In genomic region chr12:46659032-46659703, GRCh38 we compare ENCODE assay signal across 10 cellular contexts.
A peak's percentile ranks its signal among the peaks of the same experiment; 100 is the strongest.
DNase-seq lines count a peak whose midpoint lies in the region; ATAC-seq and TF ChIP-seq lines count a peak whose summit lies in the region.
"Had no signal": no experiment of that assay in that cellular context is flagged by ENCODE, and none has a peak within 500 bp of the region (broad histone marks: within the 10 kb centered on the region; RNA-seq: fewer than 3 reads in every experiment).

No MANE protein-coding gene starts in this region.

- DNase-seq in ELF-1 (ENCODE audit: low read depth, low spot score) (peak; percentile 23), adipocyte (ENCODE audit: low read depth) (peak; percentile 39), left ventricle myocardium inferior (no peak), sigmoid colon (no peak), mucosa of gallbladder (ENCODE audit: low spot score) (no peak), NCI-H2107 (lab: John Stamatoyannopoulos, UW) (no peak)
- DNase-seq in activated naive CD4-positive, alpha-beta T cell (lab: John Stamatoyannopoulos, UW) = no peak
- DNase-seq: islet precursor cell; stimulated activated CD4-positive, alpha-beta T cell treated with anti-CD3 and anti-CD28 coated beads, Interleukin-15, amount 100 ng/mL, for 24 hours had no signal

- H3K27me3 ChIP-seq in adipocyte (replicated peaks; ENCODE audit: control insufficient read depth, insufficient read depth, low read length) = no peaks in the 10 kb centered on the region
- H3K27me3 ChIP-seq in left ventricle myocardium inferior (ENCODE audit: low read depth) = no peaks in the 10 kb centered on the region
- no peaks in the 10 kb centered on the region for H3K27me3 ChIP-seq in sigmoid colon

- peak overlapping the region; percentile 82 for H3K9ac ChIP-seq in adipocyte (ENCODE audit: low read length)

- TF ChIP-seq CTCF in left ventricle myocardium inferior (IDR thresholded peaks at IDR 0.05; ENCODE audit: borderline replicate concordance) (no peak), sigmoid colon (IDR thresholded peaks at IDR 0.05) (no peak)

- intact Hi-C loops in left ventricle myocardium inferior (cut with micrococcal nuclease) = loop anchor here (10.0 kb wide), 1 partner anchor 184 kb away; no protein-coding TSS in a partner anchor
- intact Hi-C loops in sigmoid colon (cut with DNase I) = loop anchor here (10.0 kb wide), 1 partner anchor 184 kb away; no protein-coding TSS in a partner anchor

- H3K36me3 ChIP-seq in adipocyte (ENCODE audit: control insufficient read depth, insufficient read depth, low read length, severe bottlenecking) (no peaks in the 10 kb centered on the region), left ventricle myocardium inferior (no peaks in the 10 kb centered on the region), sigmoid colon (no peaks in the 10 kb centered on the region)

- no peak for TF ChIP-seq POLR2A in sigmoid colon (IDR thresholded peaks at IDR 0.05)
- no peak for TF ChIP-seq POLR2A in GM18505 (IDR thresholded peaks at IDR 0.05; ENCODE audit: borderline replicate concordance, extremely low read depth, insufficient read depth, insufficient read length)

- ATAC-seq in GM18505 (IDR thresholded peaks at IDR 0.05; ENCODE audit: unreplicated experiment) = no peak

- H3K9me3 ChIP-seq in adipocyte (ENCODE audit: control insufficient read depth, low read length) (no peaks in the 10 kb centered on the region), left ventricle myocardium inferior (replicated peaks) (no peaks in the 10 kb centered on the region), sigmoid colon (no peaks in the 10 kb centered on the region)

- peak overlapping the region; percentile 62 for H3K4me3 ChIP-seq in adipocyte (ENCODE audit: low read length)
- peak overlapping the region; percentile 44 for H3K4me3 ChIP-seq in left ventricle myocardium inferior
- H3K4me3 ChIP-seq in sigmoid colon = peak overlapping the region in 3 of 4 donors; percentile 8 to 26 (median 26)

- H3K27ac ChIP-seq in left ventricle myocardium inferior (replicated peaks) = peak overlapping the region; percentile 79
- H3K27ac ChIP-seq in sigmoid colon = peak overlapping the region; percentile 68 to 81 (median 74)

- no peak for TF ChIP-seq EP300 in sigmoid colon (IDR thresholded peaks at IDR 0.05)

- peaks cover 70% of the 10 kb centered on the region for H3K4me1 ChIP-seq in adipocyte (ENCODE audit: control insufficient read depth, insufficient read depth, low read length)
- H3K4me1 ChIP-seq in left ventricle myocardium inferior = peaks cover 49% of the 10 kb centered on the region
- peaks cover 0 to 39% (median 34%) of the 10 kb centered on the region in 4 donors for H3K4me1 ChIP-seq in sigmoid colon

- 81 to 88% methylated on average over 10 of the region's 10 CpGs for WGBS in sigmoid colon, 2 donors

Comparison
In these comparisons a context has a peak if more than half of its experiments do, and no peak if none do; other contexts are left out.
1. DNase-seq: peak in ELF-1 (single experiment) and adipocyte (single experiment); none in left ventricle myocardium inferior (single experiment), sigmoid colon (single experiment), mucosa of gallbladder (single experiment), NCI-H2107 (single experiment) and activated naive CD4-positive, alpha-beta T cell (0 of 4).
2. Peak in every context shown above with its lines, with median percentiles within 50 percentile points of each other: H3K4me3 ChIP-seq.